ENCODE assay signal across 13 cellular contexts in genomic region chr6:169837529-169838250, GRCh38.
"Had no signal": no experiment of that assay in that cellular context is flagged by ENCODE, and none has a peak within 500 bp of the region (broad histone marks: within the 10 kb centered on the region; RNA-seq: fewer than 3 reads in every experiment).

No MANE protein-coding gene starts in this region.

- H3K27ac Mint-ChIP-seq: activated B cell treated with CpG ODN at 0.5 μM for 24 hours; activated CD4-positive, alpha-beta T cell treated with anti-CD3 and anti-CD28 coated beads, Interleukin-2, amount 10 ng/mL, durations not matched to agents 7 days and 5 days; mesothelial cell of epicardium had no signal

- H3K4me3 ChIP-seq: gastrocnemius medialis, smooth muscle cell, suprapubic skin, upper lobe of left lung had no signal

- H3K36me3 Mint-ChIP-seq: mesothelial cell of epicardium had no signal

- H3K9me3 Mint-ChIP-seq: activated B cell treated with CpG ODN at 0.5 μM for 24 hours; activated CD4-positive, alpha-beta T cell treated with anti-CD3 and anti-CD28 coated beads, Interleukin-2, amount 10 ng/mL, durations not matched to agents 7 days and 5 days; activated T-helper 1 cell treated with anti-CD3 and anti-CD28 coated beads, Interleukin-12 subunit alpha, Interleukin-12 subunit beta, Interleukin-2, Interleukin-4 antibody, amounts not matched to agents 30 ng/mL and 10 ng/mL and 1 ng/mL, durations not matched to agents 14 hours and 24 hours and 36 hours had no signal

- DNase-seq: activated B cell treated with CpG ODN at 0.5 μM for 24 hours; activated CD4-positive, alpha-beta T cell treated with anti-CD3 and anti-CD28 coated beads, Interleukin-2, amount 10 ng/mL, durations not matched to agents 7 days and 5 days; activated naive CD4-positive, alpha-beta T cell treated with Interleukin-2 at 50 U/mL for 16 hours; effector CD4-positive, alpha-beta T cell; gastrocnemius medialis; kidney; stimulated activated naive CD4-positive, alpha-beta T cell had no signal

- ATAC-seq: gastrocnemius medialis, SK-N-SH treated with all-trans-retinoic acid at 6 μM for 48 hours had no signal

- H3K36me3 ChIP-seq: gastrocnemius medialis, suprapubic skin, upper lobe of left lung had no signal

- H3K9me3 ChIP-seq: gastrocnemius medialis, suprapubic skin, upper lobe of left lung had no signal

- H3K4me3 Mint-ChIP-seq: activated B cell treated with CpG ODN at 0.5 μM for 24 hours; activated CD4-positive, alpha-beta T cell treated with anti-CD3 and anti-CD28 coated beads, Interleukin-2, amount 10 ng/mL, durations not matched to agents 7 days and 5 days; activated T-helper 1 cell treated with anti-CD3 and anti-CD28 coated beads, Interleukin-12 subunit alpha, Interleukin-12 subunit beta, Interleukin-2, Interleukin-4 antibody, amounts not matched to agents 30 ng/mL and 10 ng/mL and 1 ng/mL, durations not matched to agents 14 hours and 24 hours and 36 hours; mesothelial cell of epicardium had no signal

- H3K27ac ChIP-seq: gastrocnemius medialis, suprapubic skin, upper lobe of left lung had no signal

- H3K4me1 ChIP-seq: gastrocnemius medialis had no signal

- H3K27me3 ChIP-seq: upper lobe of left lung had no signal

- H3K4me1 Mint-ChIP-seq: activated B cell treated with CpG ODN at 0.5 μM for 24 hours; activated CD4-positive, alpha-beta T cell treated with anti-CD3 and anti-CD28 coated beads, Interleukin-2, amount 10 ng/mL, durations not matched to agents 7 days and 5 days; mesothelial cell of epicardium had no signal
